Comparison of ENCODE assay signal across 1 cellular context in the genomic region with DNA sequence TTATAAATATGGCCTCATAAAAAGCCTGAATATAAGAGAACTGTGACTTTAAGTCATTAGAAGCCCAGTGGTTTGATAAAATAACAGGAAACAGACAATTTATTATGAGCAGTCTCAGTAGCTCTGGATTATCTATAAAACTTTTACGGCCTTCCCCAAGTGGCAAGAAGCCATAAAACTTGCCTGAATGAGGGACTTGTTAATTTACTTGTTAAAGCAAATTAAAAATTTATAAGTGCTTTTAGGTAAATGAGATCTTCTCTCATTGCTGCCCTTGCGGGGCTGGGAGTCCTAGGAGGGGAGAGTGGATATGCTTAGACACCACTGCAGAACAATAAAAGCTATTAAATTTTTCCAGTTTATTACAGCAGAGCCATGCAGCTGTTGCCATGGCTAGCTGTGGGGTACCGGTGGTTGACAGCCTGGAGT.
TF ChIP-seq lines count a peak whose summit lies in the region.

No MANE protein-coding gene starts in this region.

TF ChIP-seq in HEK293, 187 proteins besides CTCF, POLR2A, EP300 and RAD21 (continued from another document and continues in another):
- TF ChIP-seq ZNF777 (tag by site-specific recombination; IDR thresholded peaks at IDR 0.05; ENCODE audit: borderline replicate concordance) (no peak), ZNF223 (tag by site-specific recombination; IDR thresholded peaks at IDR 0.05) (no peak), ZNF626 (tag by site-specific recombination; IDR thresholded peaks at IDR 0.05) (no peak), ZNF624 (tag by site-specific recombination; IDR thresholded peaks at IDR 0.05) (no peak), ZFP37 (tag by site-specific recombination; IDR thresholded peaks at IDR 0.05) (no peak), ZNF433 (tag by site-specific recombination; IDR thresholded peaks at IDR 0.05; ENCODE audit: low read depth) (no peak), ZBTB7A (tag by site-specific recombination; IDR thresholded peaks at IDR 0.05; ENCODE audit: low read depth) (no peak), ZNF146 (tag by site-specific recombination; IDR thresholded peaks at IDR 0.05) (no peak), ZNF155 (tag by site-specific recombination; IDR thresholded peaks at IDR 0.05) (no peak), ZNF311 (tag by site-specific recombination; IDR thresholded peaks at IDR 0.05; ENCODE audit: borderline replicate concordance) (no peak), ZNF211 (tag by site-specific recombination; IDR thresholded peaks at IDR 0.05; ENCODE audit: low read depth) (no peak), KLF16 (tag by site-specific recombination; IDR thresholded peaks at IDR 0.05) (peak; percentile 64; the same call in 1 of the 2 replicates), ZXDB (tag by site-specific recombination; IDR thresholded peaks at IDR 0.05) (peak; percentile 93), GLIS2 (tag by site-specific recombination; IDR thresholded peaks at IDR 0.05) (peak; percentile 34; the same call in 1 of the 2 replicates), ZNF214 (tag by site-specific recombination; IDR thresholded peaks at IDR 0.05; ENCODE audit: borderline replicate concordance) (no peak), ZSCAN16 (tag by site-specific recombination; IDR thresholded peaks at IDR 0.05) (0 out of 2 replicates have a peak, but pooled peaks have one; percentile 21), ZNF133 (tag by site-specific recombination; IDR thresholded peaks at IDR 0.05) (no peak), SCRT1 (tag by site-specific recombination; IDR thresholded peaks at IDR 0.05; ENCODE audit: borderline replicate concordance) (peak; percentile 71), ZNF404 (tag by site-specific recombination; IDR thresholded peaks at IDR 0.05) (no peak), SETDB1 (IDR thresholded peaks at IDR 0.05; ENCODE audit: insufficient read length, low read length) (no peak), ZNF202 (tag by site-specific recombination; IDR thresholded peaks at IDR 0.05; ENCODE audit: borderline replicate concordance) (no peak), ZSCAN30 (tag by site-specific recombination; IDR thresholded peaks at IDR 0.05) (peak; percentile 51), YY1 (tag by site-specific recombination; IDR thresholded peaks at IDR 0.05) (0 out of 2 replicates have a peak, but pooled peaks have one; percentile 37), BCL11B (tag by site-specific recombination; IDR thresholded peaks at IDR 0.05; ENCODE audit: low read depth) (peak; percentile 82), BCL11A (tag by site-specific recombination; IDR thresholded peaks at IDR 0.05; ENCODE audit: low read depth) (peak; percentile 90), ZNF747 (tag by site-specific recombination; IDR thresholded peaks at IDR 0.05) (no peak), KLF10 (tag by site-specific recombination; IDR thresholded peaks at IDR 0.05) (peak; percentile 85), PRDM1 (tag by site-specific recombination; IDR thresholded peaks at IDR 0.05) (no peak), ZNF658 (tag by site-specific recombination; IDR thresholded peaks at IDR 0.05) (no peak), MEIS1 (CRISPR knock-in tag; IDR thresholded peaks at IDR 0.05; ENCODE audit: borderline replicate concordance) (no peak), ZNF610 (tag by site-specific recombination; IDR thresholded peaks at IDR 0.05; ENCODE audit: borderline replicate concordance) (no peak), ZNF350 (tag by site-specific recombination; IDR thresholded peaks at IDR 0.05) (no peak), ZFHX2 (tag by site-specific recombination; conservative IDR thresholded peaks at IDR 0.05) (no peak), ZNF501 (tag by site-specific recombination; IDR thresholded peaks at IDR 0.05) (peak; percentile 39; the same call in 1 of the 2 replicates), ZNF558 (tag by site-specific recombination; IDR thresholded peaks at IDR 0.05) (no peak)
- TF ChIP-seq, protein P1, sequence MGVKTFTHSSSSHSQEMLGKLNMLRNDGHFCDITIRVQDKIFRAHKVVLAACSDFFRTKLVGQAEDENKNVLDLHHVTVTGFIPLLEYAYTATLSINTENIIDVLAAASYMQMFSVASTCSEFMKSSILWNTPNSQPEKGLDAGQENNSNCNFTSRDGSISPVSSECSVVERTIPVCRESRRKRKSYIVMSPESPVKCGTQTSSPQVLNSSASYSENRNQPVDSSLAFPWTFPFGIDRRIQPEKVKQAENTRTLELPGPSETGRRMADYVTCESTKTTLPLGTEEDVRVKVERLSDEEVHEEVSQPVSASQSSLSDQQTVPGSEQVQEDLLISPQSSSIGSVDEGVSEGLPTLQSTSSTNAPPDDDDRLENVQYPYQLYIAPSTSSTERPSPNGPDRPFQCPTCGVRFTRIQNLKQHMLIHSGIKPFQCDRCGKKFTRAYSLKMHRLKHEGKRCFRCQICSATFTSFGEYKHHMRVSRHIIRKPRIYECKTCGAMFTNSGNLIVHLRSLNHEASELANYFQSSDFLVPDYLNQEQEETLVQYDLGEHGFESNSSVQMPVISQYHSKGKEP (tag by site-specific recombination; IDR thresholded peaks at IDR 0.05), result peak; percentile 90
- TF ChIP-seq, protein P2, sequence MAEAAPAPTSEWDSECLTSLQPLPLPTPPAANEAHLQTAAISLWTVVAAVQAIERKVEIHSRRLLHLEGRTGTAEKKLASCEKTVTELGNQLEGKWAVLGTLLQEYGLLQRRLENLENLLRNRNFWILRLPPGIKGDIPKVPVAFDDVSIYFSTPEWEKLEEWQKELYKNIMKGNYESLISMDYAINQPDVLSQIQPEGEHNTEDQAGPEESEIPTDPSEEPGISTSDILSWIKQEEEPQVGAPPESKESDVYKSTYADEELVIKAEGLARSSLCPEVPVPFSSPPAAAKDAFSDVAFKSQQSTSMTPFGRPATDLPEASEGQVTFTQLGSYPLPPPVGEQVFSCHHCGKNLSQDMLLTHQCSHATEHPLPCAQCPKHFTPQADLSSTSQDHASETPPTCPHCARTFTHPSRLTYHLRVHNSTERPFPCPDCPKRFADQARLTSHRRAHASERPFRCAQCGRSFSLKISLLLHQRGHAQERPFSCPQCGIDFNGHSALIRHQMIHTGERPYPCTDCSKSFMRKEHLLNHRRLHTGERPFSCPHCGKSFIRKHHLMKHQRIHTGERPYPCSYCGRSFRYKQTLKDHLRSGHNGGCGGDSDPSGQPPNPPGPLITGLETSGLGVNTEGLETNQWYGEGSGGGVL (tag by site-specific recombination; IDR thresholded peaks at IDR 0.05), result peak; percentile 31; the same call in 1 of the 2 replicates
- TF ChIP-seq, protein P3, sequence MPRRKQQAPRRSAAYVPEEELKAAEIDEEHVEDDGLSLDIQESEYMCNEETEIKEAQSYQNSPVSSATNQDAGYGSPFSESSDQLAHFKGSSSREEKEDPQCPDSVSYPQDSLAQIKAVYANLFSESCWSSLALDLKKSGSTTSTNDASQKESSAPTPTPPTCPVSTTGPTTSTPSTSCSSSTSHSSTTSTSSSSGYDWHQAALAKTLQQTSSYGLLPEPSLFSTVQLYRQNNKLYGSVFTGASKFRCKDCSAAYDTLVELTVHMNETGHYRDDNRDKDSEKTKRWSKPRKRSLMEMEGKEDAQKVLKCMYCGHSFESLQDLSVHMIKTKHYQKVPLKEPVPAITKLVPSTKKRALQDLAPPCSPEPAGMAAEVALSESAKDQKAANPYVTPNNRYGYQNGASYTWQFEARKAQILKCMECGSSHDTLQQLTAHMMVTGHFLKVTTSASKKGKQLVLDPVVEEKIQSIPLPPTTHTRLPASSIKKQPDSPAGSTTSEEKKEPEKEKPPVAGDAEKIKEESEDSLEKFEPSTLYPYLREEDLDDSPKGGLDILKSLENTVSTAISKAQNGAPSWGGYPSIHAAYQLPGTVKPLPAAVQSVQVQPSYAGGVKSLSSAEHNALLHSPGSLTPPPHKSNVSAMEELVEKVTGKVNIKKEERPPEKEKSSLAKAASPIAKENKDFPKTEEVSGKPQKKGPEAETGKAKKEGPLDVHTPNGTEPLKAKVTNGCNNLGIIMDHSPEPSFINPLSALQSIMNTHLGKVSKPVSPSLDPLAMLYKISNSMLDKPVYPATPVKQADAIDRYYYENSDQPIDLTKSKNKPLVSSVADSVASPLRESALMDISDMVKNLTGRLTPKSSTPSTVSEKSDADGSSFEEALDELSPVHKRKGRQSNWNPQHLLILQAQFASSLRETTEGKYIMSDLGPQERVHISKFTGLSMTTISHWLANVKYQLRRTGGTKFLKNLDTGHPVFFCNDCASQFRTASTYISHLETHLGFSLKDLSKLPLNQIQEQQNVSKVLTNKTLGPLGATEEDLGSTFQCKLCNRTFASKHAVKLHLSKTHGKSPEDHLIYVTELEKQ (tag by site-specific recombination; IDR thresholded peaks at IDR 0.05; ENCODE audit: borderline replicate concordance), result peak; percentile 83; the same call in 1 of the 2 replicates
- TF ChIP-seq, protein P4, sequence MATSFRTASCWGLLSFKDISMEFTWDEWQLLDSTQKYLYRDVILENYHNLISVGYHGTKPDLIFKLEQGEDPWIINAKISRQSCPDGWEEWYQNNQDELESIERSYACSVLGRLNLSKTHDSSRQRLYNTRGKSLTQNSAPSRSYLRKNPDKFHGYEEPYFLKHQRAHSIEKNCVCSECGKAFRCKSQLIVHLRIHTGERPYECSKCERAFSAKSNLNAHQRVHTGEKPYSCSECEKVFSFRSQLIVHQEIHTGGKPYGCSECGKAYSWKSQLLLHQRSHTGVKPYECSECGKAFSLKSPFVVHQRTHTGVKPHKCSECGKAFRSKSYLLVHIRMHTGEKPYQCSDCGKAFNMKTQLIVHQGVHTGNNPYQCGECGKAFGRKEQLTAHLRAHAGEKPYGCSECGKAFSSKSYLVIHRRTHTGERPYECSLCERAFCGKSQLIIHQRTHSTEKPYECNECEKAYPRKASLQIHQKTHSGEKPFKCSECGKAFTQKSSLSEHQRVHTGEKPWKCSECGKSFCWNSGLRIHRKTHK (tag by site-specific recombination; IDR thresholded peaks at IDR 0.05), result no peak
- TF ChIP-seq, protein P5, sequence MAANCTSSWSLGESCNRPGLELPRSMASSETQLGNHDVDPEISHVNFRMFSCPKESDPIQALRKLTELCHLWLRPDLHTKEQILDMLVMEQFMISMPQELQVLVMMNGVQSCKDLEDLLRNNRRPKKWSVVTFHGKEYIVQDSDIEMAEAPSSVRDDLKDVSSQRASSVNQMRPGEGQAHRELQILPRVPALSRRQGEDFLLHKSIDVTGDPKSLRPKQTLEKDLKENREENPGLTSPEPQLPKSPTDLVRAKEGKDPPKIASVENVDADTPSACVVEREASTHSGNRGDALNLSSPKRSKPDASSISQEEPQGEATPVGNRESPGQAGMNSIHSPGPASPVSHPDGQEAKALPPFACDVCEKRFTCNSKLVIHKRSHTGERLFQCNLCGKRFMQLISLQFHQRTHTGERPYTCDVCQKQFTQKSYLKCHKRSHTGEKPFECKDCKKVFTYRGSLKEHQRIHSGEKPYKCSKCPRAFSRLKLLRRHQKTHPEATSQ (tag by site-specific recombination; IDR thresholded peaks at IDR 0.05), result no peak
- TF ChIP-seq, protein P6, sequence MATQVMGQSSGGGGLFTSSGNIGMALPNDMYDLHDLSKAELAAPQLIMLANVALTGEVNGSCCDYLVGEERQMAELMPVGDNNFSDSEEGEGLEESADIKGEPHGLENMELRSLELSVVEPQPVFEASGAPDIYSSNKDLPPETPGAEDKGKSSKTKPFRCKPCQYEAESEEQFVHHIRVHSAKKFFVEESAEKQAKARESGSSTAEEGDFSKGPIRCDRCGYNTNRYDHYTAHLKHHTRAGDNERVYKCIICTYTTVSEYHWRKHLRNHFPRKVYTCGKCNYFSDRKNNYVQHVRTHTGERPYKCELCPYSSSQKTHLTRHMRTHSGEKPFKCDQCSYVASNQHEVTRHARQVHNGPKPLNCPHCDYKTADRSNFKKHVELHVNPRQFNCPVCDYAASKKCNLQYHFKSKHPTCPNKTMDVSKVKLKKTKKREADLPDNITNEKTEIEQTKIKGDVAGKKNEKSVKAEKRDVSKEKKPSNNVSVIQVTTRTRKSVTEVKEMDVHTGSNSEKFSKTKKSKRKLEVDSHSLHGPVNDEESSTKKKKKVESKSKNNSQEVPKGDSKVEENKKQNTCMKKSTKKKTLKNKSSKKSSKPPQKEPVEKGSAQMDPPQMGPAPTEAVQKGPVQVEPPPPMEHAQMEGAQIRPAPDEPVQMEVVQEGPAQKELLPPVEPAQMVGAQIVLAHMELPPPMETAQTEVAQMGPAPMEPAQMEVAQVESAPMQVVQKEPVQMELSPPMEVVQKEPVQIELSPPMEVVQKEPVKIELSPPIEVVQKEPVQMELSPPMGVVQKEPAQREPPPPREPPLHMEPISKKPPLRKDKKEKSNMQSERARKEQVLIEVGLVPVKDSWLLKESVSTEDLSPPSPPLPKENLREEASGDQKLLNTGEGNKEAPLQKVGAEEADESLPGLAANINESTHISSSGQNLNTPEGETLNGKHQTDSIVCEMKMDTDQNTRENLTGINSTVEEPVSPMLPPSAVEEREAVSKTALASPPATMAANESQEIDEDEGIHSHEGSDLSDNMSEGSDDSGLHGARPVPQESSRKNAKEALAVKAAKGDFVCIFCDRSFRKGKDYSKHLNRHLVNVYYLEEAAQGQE (tag by site-specific recombination; IDR thresholded peaks at IDR 0.05), result no peak
- TF ChIP-seq, protein P7, sequence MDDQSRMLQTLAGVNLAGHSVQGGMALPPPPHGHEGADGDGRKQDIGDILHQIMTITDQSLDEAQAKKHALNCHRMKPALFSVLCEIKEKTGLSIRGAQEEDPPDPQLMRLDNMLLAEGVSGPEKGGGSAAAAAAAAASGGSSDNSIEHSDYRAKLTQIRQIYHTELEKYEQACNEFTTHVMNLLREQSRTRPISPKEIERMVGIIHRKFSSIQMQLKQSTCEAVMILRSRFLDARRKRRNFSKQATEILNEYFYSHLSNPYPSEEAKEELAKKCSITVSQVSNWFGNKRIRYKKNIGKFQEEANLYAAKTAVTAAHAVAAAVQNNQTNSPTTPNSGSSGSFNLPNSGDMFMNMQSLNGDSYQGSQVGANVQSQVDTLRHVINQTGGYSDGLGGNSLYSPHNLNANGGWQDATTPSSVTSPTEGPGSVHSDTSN (CRISPR knock-in tag; IDR thresholded peaks at IDR 0.05), result no peak
- TF ChIP-seq, protein P8, sequence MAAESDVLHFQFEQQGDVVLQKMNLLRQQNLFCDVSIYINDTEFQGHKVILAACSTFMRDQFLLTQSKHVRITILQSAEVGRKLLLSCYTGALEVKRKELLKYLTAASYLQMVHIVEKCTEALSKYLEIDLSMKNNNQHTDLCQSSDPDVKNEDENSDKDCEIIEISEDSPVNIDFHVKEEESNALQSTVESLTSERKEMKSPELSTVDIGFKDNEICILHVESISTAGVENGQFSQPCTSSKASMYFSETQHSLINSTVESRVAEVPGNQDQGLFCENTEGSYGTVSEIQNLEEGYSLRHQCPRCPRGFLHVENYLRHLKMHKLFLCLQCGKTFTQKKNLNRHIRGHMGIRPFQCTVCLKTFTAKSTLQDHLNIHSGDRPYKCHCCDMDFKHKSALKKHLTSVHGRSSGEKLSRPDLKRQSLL (tag by site-specific recombination; IDR thresholded peaks at IDR 0.05), result 0 out of 2 replicates have a peak, but pooled peaks have one; percentile 19
- TF ChIP-seq, protein P9, sequence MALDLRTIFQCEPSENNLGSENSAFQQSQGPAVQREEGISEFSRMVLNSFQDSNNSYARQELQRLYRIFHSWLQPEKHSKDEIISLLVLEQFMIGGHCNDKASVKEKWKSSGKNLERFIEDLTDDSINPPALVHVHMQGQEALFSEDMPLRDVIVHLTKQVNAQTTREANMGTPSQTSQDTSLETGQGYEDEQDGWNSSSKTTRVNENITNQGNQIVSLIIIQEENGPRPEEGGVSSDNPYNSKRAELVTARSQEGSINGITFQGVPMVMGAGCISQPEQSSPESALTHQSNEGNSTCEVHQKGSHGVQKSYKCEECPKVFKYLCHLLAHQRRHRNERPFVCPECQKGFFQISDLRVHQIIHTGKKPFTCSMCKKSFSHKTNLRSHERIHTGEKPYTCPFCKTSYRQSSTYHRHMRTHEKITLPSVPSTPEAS (tag by site-specific recombination; IDR thresholded peaks at IDR 0.05), result peak; percentile 8; the same call in 1 of the 2 replicates
